21 cellular contexts compared by ENCODE assay signal in the genomic region with DNA sequence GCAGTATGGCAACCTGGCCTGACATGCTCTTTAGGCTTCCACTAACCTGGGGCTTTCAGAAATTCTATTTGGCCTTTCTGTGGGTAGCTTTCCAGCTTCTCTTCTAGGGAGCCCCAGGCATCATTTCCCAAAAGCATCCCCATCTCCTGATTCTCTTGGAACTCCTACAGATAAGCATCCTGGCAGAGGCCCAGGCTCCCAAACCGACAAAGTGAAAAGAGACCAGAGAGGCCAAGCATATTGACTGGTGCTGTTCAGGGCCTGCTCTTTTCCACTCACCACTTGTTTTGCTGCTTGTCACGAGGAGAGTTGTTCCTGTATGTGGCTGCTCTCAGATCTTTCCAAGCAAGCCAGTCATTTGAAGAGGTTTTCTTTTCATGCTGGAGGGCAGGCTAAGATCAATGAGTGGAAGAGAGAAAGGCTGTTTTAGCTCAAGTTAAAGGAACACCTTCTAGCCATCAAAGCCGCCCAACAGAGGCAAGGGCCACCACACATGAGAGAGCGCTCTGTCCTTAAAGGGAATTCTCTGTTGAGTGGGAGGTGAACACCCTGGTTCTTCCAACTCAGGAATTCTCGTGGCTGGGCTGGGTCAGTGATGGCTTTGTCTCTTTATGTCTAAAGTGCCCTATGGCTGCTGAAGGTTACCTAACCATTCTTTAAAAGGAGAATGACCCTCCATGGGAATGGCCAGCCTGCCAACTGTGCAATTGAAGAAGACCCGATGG. TPM values are rescaled to one million over a fixed set of nuclear protein-coding genes. Genes with fewer than 3 reads are reported as not detected.
DNase-seq lines count a peak whose midpoint lies in the region; ATAC-seq and TF ChIP-seq lines count a peak whose summit lies in the region.
"Had no signal": no experiment of that assay in that cellular context is flagged by ENCODE, and none has a peak within 500 bp of the region (broad histone marks: within the 10 kb centered on the region; RNA-seq: fewer than 3 reads in every experiment).

No MANE protein-coding gene starts in this region.

- peaks cover 19 to 24% of the 10 kb centered on the region in 2 donors for H3K27me3 Mint-ChIP-seq in stimulated activated naive B cell treated with anti-CD40 and anti-IgM and Interleukin-4, amounts not matched to agents 10 μg/mL and 1 μg/mL and 100 μg/mL, for 72 hours

- TF ChIP-seq CTCF in PC-3 (conservative IDR thresholded peaks at IDR 0.05; ENCODE audit: low read depth, low read length): no peak
- TF ChIP-seq CTCF in fibroblast of the aortic adventitia (IDR thresholded peaks at IDR 0.05; ENCODE audit: insufficient read depth, low read length): no peak
- TF ChIP-seq CTCF in smooth muscle cell (IDR thresholded peaks at IDR 0.05; ENCODE audit: borderline replicate concordance, insufficient read depth, poor library complexity, severe bottlenecking): no peak

- no peaks in the 10 kb centered on the region for H3K9me3 ChIP-seq in BLaER1 treated with 17β-estradiol and CSF1 and Interleukin-3, amounts not matched to agents 10 nM and 100 nM (replicated peaks in 1 of 11)
- H3K9me3 ChIP-seq in PC-3 (ENCODE audit: low read length) (no peaks in the 10 kb centered on the region), smooth muscle cell (replicated peaks; ENCODE audit: low read depth) (no peaks in the 10 kb centered on the region)
- H3K9me3 ChIP-seq: BE2C had no signal

- no peak for ATAC-seq in PC-3
- no peak for ATAC-seq in stimulated activated naive B cell treated with anti-CD40 and anti-IgM and Interleukin-4, amounts not matched to agents 10 μg/mL and 1 μg/mL and 100 μg/mL, for 72 hours (replicated peaks)
- ATAC-seq: CD8-positive, alpha-beta T cell; Panc1; Right ventricle myocardium inferior had no signal

- POLR2A ChIA-PET in PC-3 (lab: Charles Lee; ENCODE audit: unreplicated experiment): no interaction called here

- H3K9ac ChIP-seq in BLaER1 treated with 17β-estradiol and CSF1 and Interleukin-3, amounts not matched to agents 10 nM and 100 nM: no peak overlapping the region
- H3K9ac ChIP-seq in PC-3 (ENCODE audit: low read length): no peak overlapping the region; the same call in 1 of the 2 replicates
- H3K9ac ChIP-seq in smooth muscle cell (ENCODE audit: low read depth): no peak overlapping the region

- no peaks in the 10 kb centered on the region for H3F3A ChIP-seq in PC-3 (ENCODE audit: low read length, unreplicated experiment)
- H3F3A ChIP-seq in smooth muscle cell (ENCODE audit: low read depth): no peaks in the 10 kb centered on the region

- DNase-seq in PC-3 (no peak), fibroblast of the aortic adventitia (ENCODE audit: low read depth) (peak; percentile 34), smooth muscle cell (lab: John Stamatoyannopoulos, UW; ENCODE audit: unreplicated experiment) (no peak), NCI-H524 (lab: John Stamatoyannopoulos, UW) (no peak), NCI-H1436 treated with DMSO at 0.1 percent for 48 hours (lab: John Stamatoyannopoulos, UW) (no peak), islet precursor cell (no peak)
- no peak for DNase-seq in stimulated activated naive B cell treated with anti-CD40 and anti-IgM and Interleukin-4, amounts not matched to agents 10 μg/mL and 1 μg/mL and 100 μg/mL, for 72 hours
- DNase-seq: BE2C, DMS79 treated with DMSO at 0.1 percent for 48 hours, GM23248, HFFc6, KBM-7, NCI-H146, NCI-H2081 treated with DMSO at 0.1 percent for 48 hours, NCI-H510A, NCI-H82 had no signal

- H2AFZ ChIP-seq in PC-3 (ENCODE audit: low read length): no peak overlapping the region
- H2AFZ ChIP-seq in smooth muscle cell (ENCODE audit: low read depth): no peak overlapping the region

- peaks cover 8 to 23% (median 17%) of the 10 kb centered on the region in 10 experiments; a peak in 19 of 20 replicates for H3K4me1 ChIP-seq in BLaER1 treated with 17β-estradiol and CSF1 and Interleukin-3, amounts not matched to agents 10 nM and 100 nM
- H3K4me1 ChIP-seq in PC-3 (ENCODE audit: insufficient read depth, low read length) (peaks cover 34% of the 10 kb centered on the region), smooth muscle cell (ENCODE audit: low read depth) (peaks cover 5% of the 10 kb centered on the region)
- H3K4me1 ChIP-seq: BE2C had no signal

- CTCF ChIA-PET in PC-3 (lab: Charles Lee): interaction anchor here (0.6 kb wide), 1 partner anchor 26 kb away, joined by 12 read pairs; no protein-coding TSS in a partner anchor

- no peak overlapping the region for H3K4me3 ChIP-seq in BLaER1 treated with 17β-estradiol and CSF1 and Interleukin-3, amounts not matched to agents 10 nM and 100 nM
- H3K4me3 ChIP-seq in PC-3 (ENCODE audit: low read length): no peak overlapping the region
- H3K4me3 ChIP-seq in fibroblast of the aortic adventitia (ENCODE audit: low read depth, low read length): no peak overlapping the region
- no peak overlapping the region for H3K4me3 ChIP-seq in smooth muscle cell

- H3K27ac ChIP-seq in BLaER1 treated with 17β-estradiol and CSF1 and Interleukin-3, amounts not matched to agents 10 nM and 100 nM: peak overlapping the region in 5 of 11 experiments; percentile 2 to 68 (median 62); a peak in 4 of 22 replicates
- peak overlapping the region; percentile 61 for H3K27ac ChIP-seq in PC-3 (ENCODE audit: low read length)
- H3K27ac ChIP-seq in smooth muscle cell (ENCODE audit: low read depth): no peak overlapping the region
- H3K27ac ChIP-seq: SK-N-MC had no signal

- H3K9me3 Mint-ChIP-seq in stimulated activated naive B cell treated with anti-CD40 and anti-IgM and Interleukin-4, amounts not matched to agents 10 μg/mL and 1 μg/mL and 100 μg/mL, for 72 hours: no peaks in the 10 kb centered on the region
- H3K9me3 Mint-ChIP-seq: CD8-positive, alpha-beta T cell; HFFc6 had no signal

- no peak overlapping the region for H3K4me3 Mint-ChIP-seq in stimulated activated naive B cell treated with anti-CD40 and anti-IgM and Interleukin-4, amounts not matched to agents 10 μg/mL and 1 μg/mL and 100 μg/mL, for 72 hours
- H3K4me3 Mint-ChIP-seq: CD8-positive, alpha-beta T cell had no signal

- WGBS in smooth muscle cell (ENCODE audit: low lambda C conversion rate): 77% methylated on average over 6 of the region's 6 CpGs

- H3K27ac Mint-ChIP-seq in stimulated activated naive B cell treated with anti-CD40 and anti-IgM and Interleukin-4, amounts not matched to agents 10 μg/mL and 1 μg/mL and 100 μg/mL, for 72 hours: peak overlapping the region; percentile 42
- H3K27ac Mint-ChIP-seq: CD8-positive, alpha-beta T cell had no signal

- no peaks in the 10 kb centered on the region for H3K9me2 ChIP-seq in PC-3 (replicated peaks; ENCODE audit: low read length)

- peak overlapping the region in 8 of 11 experiments; percentile 47 to 82 (median 58); a peak in 12 of 22 replicates for H3K4me2 ChIP-seq in BLaER1 treated with 17β-estradiol and CSF1 and Interleukin-3, amounts not matched to agents 10 nM and 100 nM
- H3K4me2 ChIP-seq in PC-3 (ENCODE audit: low read length): no peak overlapping the region
- no peak overlapping the region for H3K4me2 ChIP-seq in smooth muscle cell

- H3K4me1 Mint-ChIP-seq in stimulated activated naive B cell treated with anti-CD40 and anti-IgM and Interleukin-4, amounts not matched to agents 10 μg/mL and 1 μg/mL and 100 μg/mL, for 72 hours: peaks cover 2 to 7% of the 10 kb centered on the region in 2 donors

- intact Hi-C loops in PC-3 (cut with micrococcal nuclease): no loop called here

- BruUV-seq in PC-3 (replicated peaks; lab: Mats Ljungman, UMichigan): no TSS peak

- H3K36me3 ChIP-seq in BLaER1 treated with 17β-estradiol and CSF1 and Interleukin-3, amounts not matched to agents 10 nM and 100 nM: no peaks in the 10 kb centered on the region
- H3K36me3 ChIP-seq in PC-3 (ENCODE audit: low read depth, low read length): no peaks in the 10 kb centered on the region
- no peaks in the 10 kb centered on the region for H3K36me3 ChIP-seq in smooth muscle cell (ENCODE audit: low read depth)
- H3K36me3 ChIP-seq: BE2C had no signal

- no peaks in the 10 kb centered on the region for H3K27me3 ChIP-seq in BLaER1 treated with 17β-estradiol and CSF1 and Interleukin-3, amounts not matched to agents 10 nM and 100 nM
- H3K27me3 ChIP-seq in PC-3 (ENCODE audit: low read length) (no peaks in the 10 kb centered on the region), smooth muscle cell (ENCODE audit: low read depth) (no peaks in the 10 kb centered on the region)
- H3K27me3 ChIP-seq: BE2C had no signal

- H3K79me2 ChIP-seq in PC-3 (ENCODE audit: low read length) (no peaks in the 10 kb centered on the region), smooth muscle cell (ENCODE audit: low read depth) (no peaks in the 10 kb centered on the region)

- H4K20me1 ChIP-seq in BLaER1 treated with 17β-estradiol and CSF1 and Interleukin-3, amounts not matched to agents 10 nM and 100 nM: no peaks in the 10 kb centered on the region
- H4K20me1 ChIP-seq in PC-3 (ENCODE audit: low read length) (no peaks in the 10 kb centered on the region), smooth muscle cell (ENCODE audit: low read depth) (no peaks in the 10 kb centered on the region)

- no peaks in the 10 kb centered on the region for H3K36me3 Mint-ChIP-seq in stimulated activated naive B cell treated with anti-CD40 and anti-IgM and Interleukin-4, amounts not matched to agents 10 μg/mL and 1 μg/mL and 100 μg/mL, for 72 hours
- H3K36me3 Mint-ChIP-seq: CD8-positive, alpha-beta T cell had no signal

RNA-seq across cellular contexts. Expression of a gene that starts 31.1 kb away (rescaled TPM):
- total RNA-seq in PC-3 (2014; rRNA removed) (0.35 and 0.77 TPM in 2 replicates), fibroblast of the aortic adventitia (ENCODE audit: low replicate concordance) (0.33 and 0.63 TPM in 2 replicates), smooth muscle cell (not detected in 2 replicates)
- polyA plus RNA-seq in smooth muscle cell: 4.2 TPM in 1 of 2 replicates, not detected in the other
- total RNA-seq: CD8-positive, alpha-beta T cell; GM23248; HFFc6; Right ventricle myocardium inferior had no signal

Comparison
In these comparisons a context has a peak if more than half of its experiments do, and no peak if none do; other contexts are left out.
1. H3K4me2 ChIP-seq: peak in BLaER1 treated with 17β-estradiol and CSF1 and Interleukin-3, amounts not matched to agents 10 nM and 100 nM (8 of 11); none in PC-3 (single experiment) and smooth muscle cell (single experiment).